Comparison of ENCODE assay signal across 1 cellular context in genomic region chr5:113212244-113212920, GRCh38.
A peak's percentile ranks its signal among the peaks of the same experiment; 100 is the strongest.
TF ChIP-seq lines count a peak whose summit lies in the region.

No MANE protein-coding gene starts in this region.

TF ChIP-seq in HEK293, 187 proteins besides CTCF, POLR2A, EP300 and RAD21 (continued from another document):
- no peak for TF ChIP-seq PRDM10 (tag by site-specific recombination; IDR thresholded peaks at IDR 0.05)
- no peak for TF ChIP-seq GLI4 (tag by site-specific recombination; IDR thresholded peaks at IDR 0.05)
- no peak; the same call in 1 of the 2 replicates for TF ChIP-seq ZNF558 (tag by site-specific recombination; IDR thresholded peaks at IDR 0.05)
- no peak for TF ChIP-seq PRDM4 (tag by site-specific recombination; IDR thresholded peaks at IDR 0.05)
- TF ChIP-seq ZNF416 (tag by site-specific recombination; IDR thresholded peaks at IDR 0.05), result no peak
- TF ChIP-seq RBAK (tag by site-specific recombination; IDR thresholded peaks at IDR 0.05), result no peak
- TF ChIP-seq SP7 (tag by site-specific recombination; IDR thresholded peaks at IDR 0.05), result 0 out of 2 replicates have a peak, but pooled peaks have one; percentile 18
- no peak for TF ChIP-seq ZNF473 (tag by site-specific recombination; IDR thresholded peaks at IDR 0.05)
- no peak for TF ChIP-seq ZNF704 (tag by site-specific recombination; IDR thresholded peaks at IDR 0.05)
- TF ChIP-seq ZNF544 (tag by site-specific recombination; IDR thresholded peaks at IDR 0.05), result no peak
- TF ChIP-seq ZSCAN18 (tag by site-specific recombination; IDR thresholded peaks at IDR 0.05), result no peak
- no peak for TF ChIP-seq ZNF184 (tag by site-specific recombination; IDR thresholded peaks at IDR 0.05)
- no peak for TF ChIP-seq ZNF223 (tag by site-specific recombination; IDR thresholded peaks at IDR 0.05)
- TF ChIP-seq ZNF426 (tag by site-specific recombination; IDR thresholded peaks at IDR 0.05), result no peak
- no peak for TF ChIP-seq GLI2 (tag by site-specific recombination; IDR thresholded peaks at IDR 0.05; ENCODE audit: borderline replicate concordance, low read depth)
- no peak for TF ChIP-seq ZNF16 (tag by site-specific recombination; IDR thresholded peaks at IDR 0.05; ENCODE audit: low read depth)
- TF ChIP-seq ZNF26 (tag by site-specific recombination; IDR thresholded peaks at IDR 0.05), result no peak
- TF ChIP-seq ZNF350 (tag by site-specific recombination; IDR thresholded peaks at IDR 0.05), result no peak
- no peak for TF ChIP-seq ZNF707 (tag by site-specific recombination; IDR thresholded peaks at IDR 0.05)
- TF ChIP-seq ZNF549 (tag by site-specific recombination; IDR thresholded peaks at IDR 0.05), result no peak
- TF ChIP-seq WT1 (tag by site-specific recombination; IDR thresholded peaks at IDR 0.05), result 0 out of 2 replicates have a peak, but pooled peaks have one; percentile 53
- no peak for TF ChIP-seq ZFHX2 (tag by site-specific recombination; conservative IDR thresholded peaks at IDR 0.05)
- no peak for TF ChIP-seq ZNF280C (tag by site-specific recombination; IDR thresholded peaks at IDR 0.05)
- TF ChIP-seq ZNF513 (tag by site-specific recombination; IDR thresholded peaks at IDR 0.05), result no peak
- TF ChIP-seq ZFP37 (tag by site-specific recombination; IDR thresholded peaks at IDR 0.05), result no peak
- no peak for TF ChIP-seq ZNF623 (tag by site-specific recombination; IDR thresholded peaks at IDR 0.05)
- TF ChIP-seq ZNF843 (tag by site-specific recombination; IDR thresholded peaks at IDR 0.05), result no peak
- no peak for TF ChIP-seq ZNF768 (tag by site-specific recombination; IDR thresholded peaks at IDR 0.05)
- no peak for TF ChIP-seq ZNF324 (tag by site-specific recombination; IDR thresholded peaks at IDR 0.05)
- TF ChIP-seq ZNF174 (tag by site-specific recombination; IDR thresholded peaks at IDR 0.05), result no peak
- no peak for TF ChIP-seq ZNF529 (tag by site-specific recombination; IDR thresholded peaks at IDR 0.05; ENCODE audit: insufficient replicate concordance)
- TF ChIP-seq PRDM1 (tag by site-specific recombination; IDR thresholded peaks at IDR 0.05), result 0 out of 2 replicates have a peak, but pooled peaks have one; percentile 14
- no peak for TF ChIP-seq ZNF488 (tag by site-specific recombination; IDR thresholded peaks at IDR 0.05)
- no peak for TF ChIP-seq ZNF585B (tag by site-specific recombination; IDR thresholded peaks at IDR 0.05)
- no peak for TF ChIP-seq ZNF138 (tag by site-specific recombination; IDR thresholded peaks at IDR 0.05; ENCODE audit: borderline replicate concordance)
- TF ChIP-seq ZNF785 (tag by site-specific recombination; IDR thresholded peaks at IDR 0.05), result no peak
- peak; percentile 74 for TF ChIP-seq ZNF600 (tag by site-specific recombination; IDR thresholded peaks at IDR 0.05)
- no peak for TF ChIP-seq ZNF248 (tag by site-specific recombination; IDR thresholded peaks at IDR 0.05)
- no peak for TF ChIP-seq YY2 (tag by site-specific recombination; IDR thresholded peaks at IDR 0.05)
- no peak for TF ChIP-seq ZNF214 (tag by site-specific recombination; IDR thresholded peaks at IDR 0.05; ENCODE audit: borderline replicate concordance)
- no peak for TF ChIP-seq ZNF660 (tag by site-specific recombination; IDR thresholded peaks at IDR 0.05)
- no peak for TF ChIP-seq ATF2 (tag by site-specific recombination; IDR thresholded peaks at IDR 0.05; ENCODE audit: low read depth)
- TF ChIP-seq ZNF639 (tag by site-specific recombination; IDR thresholded peaks at IDR 0.05), result no peak
- TF ChIP-seq ZNF791 (tag by site-specific recombination; IDR thresholded peaks at IDR 0.05), result no peak
- TF ChIP-seq ZNF132 (tag by site-specific recombination; IDR thresholded peaks at IDR 0.05; ENCODE audit: borderline replicate concordance), result no peak
- TF ChIP-seq ZFP69B (tag by site-specific recombination; IDR thresholded peaks at IDR 0.05), result no peak
- TF ChIP-seq KLF7 (tag by site-specific recombination; IDR thresholded peaks at IDR 0.05; ENCODE audit: borderline replicate concordance), result no peak
- TF ChIP-seq ZNF24 (tag by site-specific recombination; IDR thresholded peaks at IDR 0.05), result 0 out of 2 replicates have a peak, but pooled peaks have one; percentile 45
- TF ChIP-seq ZNF114 (tag by site-specific recombination; IDR thresholded peaks at IDR 0.05), result no peak
- no peak for TF ChIP-seq ZNF621 (tag by site-specific recombination; IDR thresholded peaks at IDR 0.05)
- no peak for TF ChIP-seq ZNF48 (tag by site-specific recombination; IDR thresholded peaks at IDR 0.05)
- TF ChIP-seq ZNF157 (tag by site-specific recombination; IDR thresholded peaks at IDR 0.05), result no peak
- no peak for TF ChIP-seq EGR2 (tag by site-specific recombination; IDR thresholded peaks at IDR 0.05; ENCODE audit: low read depth)
TF ChIP-seq in HEK293: peak in this region for 28.
